ENCODE assay signal across 8 cellular contexts in genomic region chr1:6347641-6348487, GRCh38. TPM values are rescaled to one million over a fixed set of nuclear protein-coding genes. Genes with fewer than 3 reads are reported as not detected.
DNase-seq lines count a peak whose midpoint lies in the region; ATAC-seq, FAIRE-seq and TF ChIP-seq lines count a peak whose summit lies in the region.

No MANE protein-coding gene starts in this region.

- peaks cover 1% of the 10 kb centered on the region for H3K36me3 Mint-ChIP-seq in activated naive CD8-positive, alpha-beta T cell treated with anti-CD3 and anti-CD28 coated beads, Interleukin-2, amount 50 U/mL, for 24 hours (ENCODE audit: low read depth)

- H3K9me3 ChIP-seq in kidney (ENCODE audit: control insufficient read depth in 1 of 2, low read length in 2 of 2) (no peaks in the 10 kb centered on the region), aorta (ENCODE audit: control insufficient read depth, low read length) (no peaks in the 10 kb centered on the region)

- H3K27ac ChIP-seq in kidney (ENCODE audit: low read depth in 2 of 2, low read length in 2 of 2) (no peak overlapping the region), aorta (ENCODE audit: low read depth in 1 of 2, low read length in 2 of 2) (no peak overlapping the region)

- no peaks in the 10 kb centered on the region for H3K27me3 ChIP-seq in aorta (ENCODE audit: control insufficient read depth in 1 of 2, insufficient read depth in 2 of 2, low read length in 1 of 2)

- H3K4me3 ChIP-seq in kidney (ENCODE audit: low read length in 2 of 2) (no peak overlapping the region), aorta (ENCODE audit: low read length in 2 of 2) (no peak overlapping the region)

- 89 to 90% methylated on average over 15 of the region's 15 CpGs for WGBS in aorta, 2 donors

- H3K27me3 Mint-ChIP-seq in activated naive CD8-positive, alpha-beta T cell treated with anti-CD3 and anti-CD28 coated beads, Interleukin-2, amount 50 U/mL, for 24 hours = no peaks in the 10 kb centered on the region

- H3K9ac ChIP-seq in kidney (ENCODE audit: low read length in 2 of 2) = no peak overlapping the region

- no peaks in the 10 kb centered on the region for H3K36me3 ChIP-seq in kidney (ENCODE audit: control insufficient read depth in 1 of 2, insufficient read depth in 2 of 2, low read length in 2 of 2)
- no peaks in the 10 kb centered on the region for H3K36me3 ChIP-seq in aorta (ENCODE audit: control insufficient read depth in 1 of 2, insufficient read depth in 2 of 2, low read length in 1 of 2)

- no peak for TF ChIP-seq POLR2A in GM12892 (IDR thresholded peaks at IDR 0.05; ENCODE audit: low read depth, low read length)

- peak; percentile 60 for TF ChIP-seq CTCF in kidney (IDR thresholded peaks at IDR 0.05; ENCODE audit: borderline replicate concordance, extremely low read depth, insufficient read depth)

- FAIRE-seq in GM12892 (lab: Jason Lieb, UNC) = peak; percentile 48
- FAIRE-seq in kidney (lab: Jason Lieb, UNC) = no peak

- no peak overlapping the region for H3K4me3 Mint-ChIP-seq in activated naive CD8-positive, alpha-beta T cell treated with anti-CD3 and anti-CD28 coated beads, Interleukin-2, amount 50 U/mL, for 24 hours

- no peaks in the 10 kb centered on the region for H3K9me3 Mint-ChIP-seq in activated naive CD8-positive, alpha-beta T cell treated with anti-CD3 and anti-CD28 coated beads, Interleukin-2, amount 50 U/mL, for 24 hours

- peak; percentile 39 for ATAC-seq in activated naive CD8-positive, alpha-beta T cell treated with anti-CD3 and anti-CD28 coated beads, Interleukin-2, amount 50 U/mL, for 24 hours
- ATAC-seq in HG03342 (IDR thresholded peaks at IDR 0.05; ENCODE audit: unreplicated experiment) = no peak
- ATAC-seq in aorta (ENCODE audit: low FRiP score) = no peak

- H3K4me1 Mint-ChIP-seq in activated naive CD8-positive, alpha-beta T cell treated with anti-CD3 and anti-CD28 coated beads, Interleukin-2, amount 50 U/mL, for 24 hours = peaks cover 16% of the 10 kb centered on the region

- intact Hi-C loops in kidney (cut with DNase I) (loop anchor here (10.0 kb wide), 1 partner anchor 93 kb away; no protein-coding TSS in a partner anchor), aorta (cut with DNase I) (no loop called here)

- DNase-seq in 8988T = peak; percentile 56
- peak; percentile 64 for DNase-seq in GM12892 (ENCODE audit: insufficient read length)
- DNase-seq in T follicular helper cell (ENCODE audit: low read depth) = peak; percentile 52
- DNase-seq in activated naive CD8-positive, alpha-beta T cell treated with anti-CD3 and anti-CD28 coated beads, Interleukin-2, amount 50 U/mL, for 24 hours = peak; percentile 64
- DNase-seq in kidney = no peak
- DNase-seq in stimulated activated CD4-positive, alpha-beta T cell treated with anti-CD3 and anti-CD28 coated beads, TNF-alpha, amount 100 ng/mL, for 4 hours (ENCODE audit: low read depth in 3 of 3) = peak; percentile 41 to 55 (median 46)
- DNase-seq in aorta = no peak

- peaks cover 6 to 12% of the 10 kb centered on the region in 2 donors for H3K4me1 ChIP-seq in kidney (ENCODE audit: control insufficient read depth in 1 of 2, insufficient read depth in 1 of 2, low read depth in 1 of 2, low read length in 2 of 2)
- H3K4me1 ChIP-seq in aorta (ENCODE audit: control insufficient read depth in 1 of 2, insufficient read depth in 2 of 2, low read length in 2 of 2) = no peaks in the 10 kb centered on the region

- H3K27ac Mint-ChIP-seq in activated naive CD8-positive, alpha-beta T cell treated with anti-CD3 and anti-CD28 coated beads, Interleukin-2, amount 50 U/mL, for 24 hours = peak overlapping the region; percentile 78

RNA-seq across cellular contexts. Expression of gene ACOT7, which starts 45.7 kb away (rescaled TPM):
- 46.6 TPM for polyA plus RNA-seq in GM12892 (2012; ENCODE audit: missing spikeins)
- total RNA-seq in kidney (23.0 TPM), aorta (10 to 100 TPM; 12.5 to 20.9 TPM)
- polyA plus RNA-seq in kidney (ENCODE audit: insufficient read depth, low read depth, low replicate concordance) (135 TPM), aorta (10 to 100 TPM; 14.4 to 22.6 TPM)

Comparison
In these comparisons a context has a peak if more than half of its experiments do, and no peak if none do; other contexts are left out.
1. DNase-seq: peak in 8988T (single experiment), GM12892 (single experiment), T follicular helper cell (single experiment), activated naive CD8-positive, alpha-beta T cell treated with anti-CD3 and anti-CD28 coated beads, Interleukin-2, amount 50 U/mL, for 24 hours (single experiment) and stimulated activated CD4-positive, alpha-beta T cell treated with anti-CD3 and anti-CD28 coated beads, TNF-alpha, amount 100 ng/mL, for 4 hours (3 of 3); none in kidney (single experiment) and aorta (0 of 2).